ENCODE assay signal across 1 cellular context in the genomic region with DNA sequence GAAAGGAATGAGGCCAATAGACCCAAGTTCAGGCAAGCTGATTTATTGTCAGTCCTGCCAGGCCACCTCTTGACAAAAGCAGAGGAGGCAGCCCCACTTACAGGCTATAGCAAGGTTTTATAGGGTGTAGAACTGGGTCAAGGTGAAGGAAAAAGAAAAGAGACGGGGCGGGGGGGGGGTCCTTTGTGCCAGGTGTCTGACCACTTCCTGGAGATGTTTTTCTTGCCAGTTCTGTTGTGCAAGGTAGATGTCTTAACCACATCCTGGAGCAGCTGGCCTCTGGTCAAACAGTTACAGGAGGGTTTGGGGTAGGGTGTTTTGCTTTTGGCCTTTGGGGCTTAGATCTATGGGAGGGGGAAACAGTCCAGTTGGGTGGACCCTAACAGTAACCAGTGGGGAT.
A peak's percentile ranks its signal among the peaks of the same experiment; 100 is the strongest.
TF ChIP-seq lines count a peak whose summit lies in the region.

No MANE protein-coding gene starts in this region.

TF ChIP-seq in GM12878, 131 proteins besides CTCF, POLR2A, EP300 and RAD21 (continued from another document):
- TF ChIP-seq MTA2 (IDR thresholded peaks at IDR 0.05; ENCODE audit: low read depth) = peak; percentile 38; the same call in 1 of the 2 replicates
- TF ChIP-seq NFIC (IDR thresholded peaks at IDR 0.05; ENCODE audit: low read depth, low read length) = 0 out of 2 replicates have a peak, but pooled peaks have one; percentile 42
